In the genomic region with DNA sequence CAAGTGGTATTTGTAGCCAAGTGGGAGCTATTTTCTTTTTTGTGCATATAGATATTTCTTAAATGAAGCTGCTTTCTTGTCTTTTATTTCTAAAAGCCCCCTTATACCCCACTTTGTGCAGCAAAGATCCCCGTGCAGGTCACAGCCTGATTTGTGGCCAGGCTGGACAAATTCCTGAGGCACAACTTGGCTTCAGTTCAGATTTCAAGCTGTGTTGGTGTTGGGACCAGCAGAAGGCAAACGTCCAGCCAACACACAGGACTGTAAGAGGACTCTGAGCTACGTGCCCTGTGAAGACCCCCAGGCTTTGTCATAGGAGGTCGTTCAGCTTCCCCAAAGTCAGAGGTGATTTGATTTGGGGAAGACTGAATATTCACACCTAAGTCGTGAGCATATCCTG, we compare ENCODE assay signal across 15 cellular contexts. TPM values are rescaled to one million over a fixed set of nuclear protein-coding genes. Genes with fewer than 3 reads are reported as not detected.
DNase-seq lines count a peak whose midpoint lies in the region; ATAC-seq and TF ChIP-seq lines count a peak whose summit lies in the region.
"Had no signal": no experiment of that assay in that cellular context is flagged by ENCODE, and none has a peak within 500 bp of the region (broad histone marks: within the 10 kb centered on the region; RNA-seq: fewer than 3 reads in every experiment).

No MANE protein-coding gene starts in this region.

- H3K4me1 ChIP-seq in adrenal gland (replicated peaks in 1 of 2) (peaks cover 3 to 31% of the 10 kb centered on the region in 2 donors), stomach (peaks cover 23 to 68% (median 47%) of the 10 kb centered on the region in 4 donors)

- H3K9me3 ChIP-seq in adrenal gland (replicated peaks in 1 of 3) (no peaks in the 10 kb centered on the region), stomach (no peaks in the 10 kb centered on the region)
- H3K9me3 ChIP-seq: pancreas had no signal

- peaks cover 47% of the 10 kb centered on the region for H3K4me1 Mint-ChIP-seq in activated T-cell treated with anti-CD3 and anti-CD28 coated beads, Interleukin-2, amount 50 U/mL, for 24 hours (ENCODE audit: low read depth)

- no peak for TF ChIP-seq EP300 in stomach (IDR thresholded peaks at IDR 0.05)

- H3K36me3 ChIP-seq in adrenal gland (replicated peaks in 1 of 2) (peaks cover 0 to 67% of the 10 kb centered on the region in 2 donors), stomach (peaks cover 66 to 99% (median 82%) of the 10 kb centered on the region in 4 donors)

- intact Hi-C loops in adrenal gland (cut with DNase I) (no loop called here), left ventricle myocardium superior (cut with micrococcal nuclease) (no loop called here), stomach (cut with DNase I; ENCODE audit: low total_unique reads) (no loop called here)

- CTCF ChIA-PET in GM10248 (lab: Yijun Ruan, JAX), result interaction anchor here (1.3 to 3.9 kb wide), 4 partner anchors 11 to 660 kb away, joined by 3 to 10 read pairs (median 4); no protein-coding TSS in a partner anchor

- POLR2A ChIA-PET in GM10248 (lab: Yijun Ruan, JAX), result no interaction called here

- H3K27ac Mint-ChIP-seq in activated T-cell treated with anti-CD3 and anti-CD28 coated beads, Interleukin-2, amount 50 U/mL, for 24 hours, result peak overlapping the region; percentile 27

- TF ChIP-seq CTCF in adrenal gland (IDR thresholded peaks at IDR 0.05) (no peak), stomach (IDR thresholded peaks at IDR 0.05) (no peak), GM10248 (IDR thresholded peaks at IDR 0.05; ENCODE audit: control extremely low read depth, extremely low read depth, low read depth, missing control alignments) (no peak)

- H3K4me3 ChIP-seq in adrenal gland, result no peak overlapping the region
- H3K4me3 ChIP-seq in stomach, result peak overlapping the region in 1 of 4 donors; percentile 21
- H3K4me3 ChIP-seq: pancreas had no signal

- no peaks in the 10 kb centered on the region for H3K9me3 Mint-ChIP-seq in activated T-cell treated with anti-CD3 and anti-CD28 coated beads, Interleukin-2, amount 50 U/mL, for 24 hours

- H3K4me3 Mint-ChIP-seq in activated T-cell treated with anti-CD3 and anti-CD28 coated beads, Interleukin-2, amount 50 U/mL, for 24 hours, result no peak overlapping the region

- H3K27ac ChIP-seq in adrenal gland (peak overlapping the region in 3 of 5 donors; percentile 34 to 100 (median 74)), stomach (peak overlapping the region in 3 of 5 donors; percentile 51 to 78 (median 59))
- H3K27ac ChIP-seq: pancreas had no signal

- H3K27me3 ChIP-seq in adrenal gland (no peaks in the 10 kb centered on the region), stomach (no peaks in the 10 kb centered on the region)
- H3K27me3 ChIP-seq: pancreas had no signal

- no peaks in the 10 kb centered on the region for H3K27me3 Mint-ChIP-seq in activated T-cell treated with anti-CD3 and anti-CD28 coated beads, Interleukin-2, amount 50 U/mL, for 24 hours

- DNase-seq in activated T-cell treated with anti-CD3 and anti-CD28 coated beads, Interleukin-2, amount 50 U/mL, for 24 hours, result peak; percentile 17
- no peak for DNase-seq in activated T-cell treated with anti-CD3 and anti-CD28 coated beads, Interleukin-2, amount 50 U/mL, for 1 hour
- DNase-seq in adrenal gland (peak in 5 of 7 donors; percentile 35 to 55 (median 38)), left ventricle myocardium superior (no peak), stomach (no peak), GM10248 (ENCODE audit: extremely low spot score) (no peak), ureter (ENCODE audit: low spot score) (no peak), CD1c-positive myeloid dendritic cell (ENCODE audit: extremely low spot score) (no peak)
- DNase-seq: activated CD4-positive, alpha-beta T cell treated with anti-CD3 and anti-CD28 coated beads, Interleukin-2, amount 50 U/mL, for 4 hours; activated gamma-delta T cell treated with Interleukin-2 at 50 U/mL for 16 hours; Calu3; GDM1; HCEC 1CT; NCI-H1105 had no signal

- H3K36me3 Mint-ChIP-seq in activated T-cell treated with anti-CD3 and anti-CD28 coated beads, Interleukin-2, amount 50 U/mL, for 24 hours (ENCODE audit: low read depth), result peaks cover 29% of the 10 kb centered on the region

- no peak for TF ChIP-seq POLR2A in adrenal gland (IDR thresholded peaks at IDR 0.05)
- no peak for TF ChIP-seq POLR2A in stomach (IDR thresholded peaks at IDR 0.05)

- WGBS in adrenal gland, 4 donors, result 42 to 58% (median 55%) methylated on average over 4 to 5 of the region's 5 CpGs
- 29 to 57% (median 42%) methylated on average over 4 to 5 of the region's 5 CpGs for WGBS in stomach, 5 donors

- peak; percentile 25 for ATAC-seq in left ventricle myocardium superior
- ATAC-seq: pancreas had no signal

RNA-seq across cellular contexts. Expression of a gene that starts 21.9 kb away (rescaled TPM):
- total RNA-seq in adrenal gland (100 to 1,000 TPM; 392 to 760 (median 431) TPM), left ventricle myocardium superior (45.7 TPM), stomach (100 to 1,000 TPM in 3 of 5 donors, 10 to 100 TPM in 2; 50.1 to 227 (median 113) TPM), ureter (259 TPM)
- polyA plus RNA-seq in adrenal gland (100 to 1,000 TPM in 1 of 3 donors, 10 to 100 TPM in 2; 83.3 to 143 (median 92.8) TPM), stomach (10 to 100 TPM; 24.4 to 40.8 (median 27.6) TPM)

Comparison
In these comparisons a context has a peak if more than half of its experiments do, and no peak if none do; other contexts are left out.
1. DNase-seq: peak in activated T-cell treated with anti-CD3 and anti-CD28 coated beads, Interleukin-2, amount 50 U/mL, for 24 hours (single experiment) and adrenal gland (5 of 7); none in activated T-cell treated with anti-CD3 and anti-CD28 coated beads, Interleukin-2, amount 50 U/mL, for 1 hour (single experiment), left ventricle myocardium superior (single experiment), stomach (single experiment), GM10248 (single experiment), ureter (single experiment) and CD1c-positive myeloid dendritic cell (single experiment).